8 cellular contexts compared by ENCODE assay signal in the genomic region with DNA sequence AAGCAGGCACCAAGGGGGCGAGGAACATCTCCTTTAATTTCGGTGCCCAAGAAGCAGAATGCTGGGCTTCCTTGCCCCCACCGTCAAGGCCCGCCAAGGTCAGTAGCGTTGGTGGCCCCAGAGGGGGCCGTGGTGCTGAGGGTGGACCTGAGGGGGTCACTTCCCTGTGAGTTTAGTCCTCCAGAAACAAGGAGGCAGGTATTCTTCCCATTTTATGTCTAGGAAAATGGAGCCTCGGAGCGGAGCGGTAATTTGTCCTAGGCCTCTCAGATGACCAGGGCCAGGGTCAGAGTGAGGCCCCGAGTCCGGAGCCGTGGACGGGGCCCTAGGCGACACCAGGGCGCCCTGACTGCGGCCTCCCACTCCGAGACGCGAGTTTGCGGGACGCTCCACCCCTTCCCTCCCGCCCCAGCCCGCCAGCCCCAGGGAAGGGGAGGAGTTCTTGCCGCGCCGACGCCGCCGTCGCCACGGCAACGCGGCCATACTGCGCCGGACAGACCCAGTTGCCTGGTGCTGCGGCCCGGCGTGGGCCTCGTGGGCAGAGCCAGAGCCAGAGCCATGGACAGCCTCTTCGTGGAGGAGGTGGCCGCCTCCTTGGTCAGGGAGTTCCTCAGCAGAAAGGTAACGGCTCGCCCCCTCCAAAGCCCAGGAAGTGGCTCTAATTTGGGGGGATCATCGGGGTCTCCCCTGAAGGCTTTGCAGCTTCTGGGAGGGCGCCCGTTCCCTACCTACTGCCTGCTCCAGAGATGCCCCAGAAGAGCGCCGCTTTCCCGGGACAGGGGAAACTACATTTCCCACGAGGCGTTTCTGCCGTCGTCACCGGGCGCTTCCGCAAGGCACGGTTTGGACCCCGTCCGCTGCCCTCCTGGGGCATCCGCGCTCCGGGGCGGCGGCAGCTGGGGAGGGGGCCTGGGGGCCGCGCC. TPM values are rescaled to one million over a fixed set of nuclear protein-coding genes. Genes with fewer than 3 reads are reported as not detected.
A peak's percentile ranks its signal among the peaks of the same experiment; 100 is the strongest.
DNase-seq lines count a peak whose midpoint lies in the region; ATAC-seq and TF ChIP-seq lines count a peak whose summit lies in the region.

A gene (plus strand): TSS at position 482 of the 923 bp plus-strand sequence. CDS start 77 bp downstream, at position 559.

- no peaks in the 10 kb centered on the region for H3K36me3 Mint-ChIP-seq in CD4-positive, CD25-positive, alpha-beta regulatory T cell
- no peaks in the 10 kb centered on the region for H3K36me3 Mint-ChIP-seq in naive thymus-derived CD8-positive, alpha-beta T cell

- H3K4me3 Mint-ChIP-seq in CD4-positive, CD25-positive, alpha-beta regulatory T cell = peak within 1 kb of the TSS; percentile 82 to 93 (median 87)
- H3K4me3 Mint-ChIP-seq in naive thymus-derived CD8-positive, alpha-beta T cell = peak within 1 kb of the TSS; percentile 75 to 94 (median 88)

- no peaks in the 10 kb centered on the region for H3K9me3 ChIP-seq in CD4-positive, CD25-positive, alpha-beta regulatory T cell (ENCODE audit: control insufficient read depth in 2 of 2, low read length in 2 of 2)
- no peaks in the 10 kb centered on the region for H3K9me3 ChIP-seq in Peyer's patch

- TF ChIP-seq POLR2A in Peyer's patch (IDR thresholded peaks at IDR 0.05) = peak in 1 of 2 donors; percentile 11

- H3K36me3 ChIP-seq in CD4-positive, CD25-positive, alpha-beta regulatory T cell (ENCODE audit: control insufficient read depth, insufficient read depth, low read length) = no peaks in the 10 kb centered on the region
- H3K36me3 ChIP-seq in Peyer's patch = no peaks in the 10 kb centered on the region

- H3K4me3 ChIP-seq in CD4-positive, CD25-positive, alpha-beta regulatory T cell (ENCODE audit: low read depth, low read length) = peak within 1 kb of the TSS; percentile 82
- peak within 1 kb of the TSS; percentile 76 to 86 (median 80) for H3K4me3 ChIP-seq in Peyer's patch

- TF ChIP-seq CTCF in Peyer's patch (IDR thresholded peaks at IDR 0.05) = no peak

- H3K27ac Mint-ChIP-seq in CD4-positive, CD25-positive, alpha-beta regulatory T cell = peak within 1 kb of the TSS; percentile 74 to 86 (median 75)
- peak within 1 kb of the TSS; percentile 32 to 94 (median 82) for H3K27ac Mint-ChIP-seq in naive thymus-derived CD8-positive, alpha-beta T cell

- H3K27me3 ChIP-seq in CD4-positive, CD25-positive, alpha-beta regulatory T cell (ENCODE audit: control insufficient read depth, insufficient read depth, low read length) = no peaks in the 10 kb centered on the region
- no peaks in the 10 kb centered on the region for H3K27me3 ChIP-seq in Peyer's patch

- no peaks in the 10 kb centered on the region for H3K9me3 Mint-ChIP-seq in CD4-positive, CD25-positive, alpha-beta regulatory T cell
- H3K9me3 Mint-ChIP-seq in naive thymus-derived CD8-positive, alpha-beta T cell = no peaks in the 10 kb centered on the region

- POLR2A ChIA-PET in naive thymus-derived CD8-positive, alpha-beta T cell (lab: Charles Lee) = no interaction called here

- H3K4me1 Mint-ChIP-seq in CD4-positive, CD25-positive, alpha-beta regulatory T cell = peaks cover 3 to 11% (median 6%) of the 10 kb centered on the region in 4 donors
- H3K4me1 Mint-ChIP-seq in naive thymus-derived CD8-positive, alpha-beta T cell = peaks cover 4 to 9% (median 6%) of the 10 kb centered on the region in 4 donors

- H3K27ac ChIP-seq in CD4-positive, CD25-positive, alpha-beta regulatory T cell (ENCODE audit: insufficient read depth, low read length, poor library complexity, severe bottlenecking) = peak within 1 kb of the TSS; percentile 56
- peak within 1 kb of the TSS; percentile 61 to 75 (median 70) for H3K27ac ChIP-seq in Peyer's patch

- peak; percentile 75 to 81 for ATAC-seq in CD4-positive, CD25-positive, alpha-beta regulatory T cell (ENCODE audit: low read depth in 2 of 2)
- ATAC-seq in GM19468 (IDR thresholded peaks at IDR 0.05; ENCODE audit: extremely low read depth, unreplicated experiment) = peak; percentile 44
- peak; percentile 87 to 92 for ATAC-seq in naive thymus-derived CD8-positive, alpha-beta T cell

- peaks cover 11% of the 10 kb centered on the region for H3K4me1 ChIP-seq in CD4-positive, CD25-positive, alpha-beta regulatory T cell (ENCODE audit: control insufficient read depth, insufficient read depth, low read length, poor library complexity, severe bottlenecking)
- no peaks in the 10 kb centered on the region for H3K4me1 ChIP-seq in Peyer's patch

- DNase-seq in CD4-positive, CD25-positive, alpha-beta regulatory T cell = peak; percentile 47 to 79 (median 49)
- peak; percentile 67 for DNase-seq in HT-29 (ENCODE audit: low spot score)
- peak; percentile 52 to 86 (median 85) for DNase-seq in Peyer's patch
- DNase-seq in activated T-helper 9 cell treated with anti-CD3 and anti-CD28 coated beads, Interleukin-2, amount 50 U/mL, for 16 hours (ENCODE audit: low read depth) = peak; percentile 60
- peak; percentile 75 for DNase-seq in fibroblast of peridontal ligament (ENCODE audit: extremely low read depth)
- DNase-seq in naive thymus-derived CD8-positive, alpha-beta T cell = peak; percentile 38 to 79 (median 47)
- peak; percentile 10 to 51 (median 38) for DNase-seq in stimulated activated naive CD4-positive, alpha-beta T cell (lab: John Stamatoyannopoulos, UW)

- peaks cover 12% of the 10 kb centered on the region for H3K27me3 Mint-ChIP-seq in CD4-positive, CD25-positive, alpha-beta regulatory T cell
- no peaks in the 10 kb centered on the region for H3K27me3 Mint-ChIP-seq in naive thymus-derived CD8-positive, alpha-beta T cell

RNA-seq across cellular contexts. Expression of the gene that starts here (rescaled TPM):
- 0.49 TPM for total RNA-seq in CD4-positive, CD25-positive, alpha-beta regulatory T cell
- 1 to 10 TPM in 1 of 4 donors, under 1 TPM in 3; 0.17 to 1.0 (median 0.53) TPM for polyA plus RNA-seq in CD4-positive, CD25-positive, alpha-beta regulatory T cell
- total RNA-seq in HT-29 (2014; rRNA removed; shearing (Covaris generic)) = 3.5 TPM in 2 replicates
- total RNA-seq in Peyer's patch = 10 to 100 TPM in 1 of 4 donors, 1 to 10 TPM in 3; 3.9 to 19.8 (median 6.8) TPM
- total RNA-seq in naive thymus-derived CD8-positive, alpha-beta T cell = 1 to 10 TPM in 1 of 2 experiments, under 1 TPM in 1; 0.94 to 1.5 TPM
- polyA plus RNA-seq in naive thymus-derived CD8-positive, alpha-beta T cell = under 1 TPM; 0.44 to 0.84 (median 0.81) TPM

Comparison
In these comparisons a context has a peak if more than half of its experiments do, and no peak if none do; other contexts are left out.
1. Peak in every context shown above with its lines: DNase-seq, ATAC-seq, H3K4me3 ChIP-seq and H3K27ac ChIP-seq.